In genomic region chr10:88901610-88902327, GRCh38 we compare ENCODE assay signal across 10 cellular contexts. TPM values are rescaled to one million over a fixed set of nuclear protein-coding genes. Genes with fewer than 3 reads are reported as not detected.
DNase-seq lines count a peak whose midpoint lies in the region; ATAC-seq, FAIRE-seq and TF ChIP-seq lines count a peak whose summit lies in the region.
"Had no signal": no experiment of that assay in that cellular context is flagged by ENCODE, and none has a peak within 500 bp of the region (broad histone marks: within the 10 kb centered on the region; RNA-seq: fewer than 3 reads in every experiment).

No MANE protein-coding gene starts in this region.

- H3K27me3 ChIP-seq in pancreas = no peaks in the 10 kb centered on the region

- intact Hi-C loops in pancreas (cut with DNase I) = no loop called here

- DNase-seq in activated naive CD4-positive, alpha-beta T cell (lab: John Stamatoyannopoulos, UW) = no peak
- no peak for DNase-seq in T-helper 2 cell treated with Interferon-gamma antibody and Interleukin-4, amounts not matched to agents 5 μg/mL and 100 μg/mL, for 36 hours (ENCODE audit: low spot score)
- no peak for DNase-seq in pancreas
- DNase-seq in NCI-H2107 (lab: John Stamatoyannopoulos, UW) = no peak
- no peak for DNase-seq in left lobe of liver (ENCODE audit: low spot score)
- DNase-seq in RKO (ENCODE audit: low spot score) = no peak

- 76 to 80% methylated on average over 3 of the region's 3 CpGs for WGBS in pancreas, 2 donors

- no peaks in the 10 kb centered on the region for H3K9me3 Mint-ChIP-seq in activated naive CD4-positive, alpha-beta T cell treated with anti-CD3 and anti-CD28 coated beads, Interleukin-2, amount 50 U/mL, for 24 hours
- H3K9me3 Mint-ChIP-seq in T-helper 2 cell treated with Interferon-gamma antibody and Interleukin-4, amounts not matched to agents 5 μg/mL and 100 μg/mL, for 36 hours = no peaks in the 10 kb centered on the region

- H3K9me3 ChIP-seq in pancreas = no peaks in the 10 kb centered on the region

- no peak overlapping the region for H3K27ac ChIP-seq in pancreas
- H3K27ac ChIP-seq: VCaP had no signal

- ATAC-seq in HG03064 (IDR thresholded peaks at IDR 0.05; ENCODE audit: low read depth, unreplicated experiment) (peak; percentile 76), pancreas (peak in 2 of 4 donors; percentile 44 to 65), left lobe of liver (no peak)

- peak overlapping the region; percentile 47 for H3K4me3 Mint-ChIP-seq in activated naive CD4-positive, alpha-beta T cell treated with anti-CD3 and anti-CD28 coated beads, Interleukin-2, amount 50 U/mL, for 24 hours
- H3K4me3 Mint-ChIP-seq in T-helper 2 cell treated with Interferon-gamma antibody and Interleukin-4, amounts not matched to agents 5 μg/mL and 100 μg/mL, for 36 hours = no peak overlapping the region

- peaks cover 0 to 7% (median 0%) of the 10 kb centered on the region in 3 donors for H3K36me3 ChIP-seq in pancreas

- H3K4me1 Mint-ChIP-seq in activated naive CD4-positive, alpha-beta T cell treated with anti-CD3 and anti-CD28 coated beads, Interleukin-2, amount 50 U/mL, for 24 hours = peaks cover 55% of the 10 kb centered on the region
- H3K4me1 Mint-ChIP-seq in T-helper 2 cell treated with Interferon-gamma antibody and Interleukin-4, amounts not matched to agents 5 μg/mL and 100 μg/mL, for 36 hours (ENCODE audit: low read depth) = peaks cover 42% of the 10 kb centered on the region

- peak overlapping the region; percentile 88 for H3K27ac Mint-ChIP-seq in activated naive CD4-positive, alpha-beta T cell treated with anti-CD3 and anti-CD28 coated beads, Interleukin-2, amount 50 U/mL, for 24 hours
- H3K27ac Mint-ChIP-seq in T-helper 2 cell treated with Interferon-gamma antibody and Interleukin-4, amounts not matched to agents 5 μg/mL and 100 μg/mL, for 36 hours = peak overlapping the region; percentile 73

- no peak for TF ChIP-seq CTCF in pancreas (IDR thresholded peaks at IDR 0.05)

- peak; percentile 57 for FAIRE-seq in pancreas (lab: Jason Lieb, UNC)

- H3K4me1 ChIP-seq in pancreas = no peaks in the 10 kb centered on the region

- H3K4me3 ChIP-seq in pancreas = no peak overlapping the region
- H3K4me3 ChIP-seq: lung had no signal

- H3K27me3 Mint-ChIP-seq in activated naive CD4-positive, alpha-beta T cell treated with anti-CD3 and anti-CD28 coated beads, Interleukin-2, amount 50 U/mL, for 24 hours = no peaks in the 10 kb centered on the region
- no peaks in the 10 kb centered on the region for H3K27me3 Mint-ChIP-seq in T-helper 2 cell treated with Interferon-gamma antibody and Interleukin-4, amounts not matched to agents 5 μg/mL and 100 μg/mL, for 36 hours (ENCODE audit: low read depth)

- H3K36me3 Mint-ChIP-seq in activated naive CD4-positive, alpha-beta T cell treated with anti-CD3 and anti-CD28 coated beads, Interleukin-2, amount 50 U/mL, for 24 hours = peaks cover 16% of the 10 kb centered on the region
- peaks cover 59% of the 10 kb centered on the region for H3K36me3 Mint-ChIP-seq in T-helper 2 cell treated with Interferon-gamma antibody and Interleukin-4, amounts not matched to agents 5 μg/mL and 100 μg/mL, for 36 hours (ENCODE audit: low read depth)

RNA-seq across cellular contexts. Expression of gene STAMBPL1, which starts 21.7 kb away (rescaled TPM):
- total RNA-seq in pancreas (1 to 10 TPM; 1.2 to 3.5 (median 2.3) TPM), left lobe of liver (1.8 TPM)
- polyA plus RNA-seq in pancreas = 1 to 10 TPM; 2.2 to 2.7 TPM

RNA-seq across cellular contexts. Expression of gene ANKRD22, which starts 50.1 kb away (rescaled TPM):
- 10 to 100 TPM in 1 of 6 donors, 1 to 10 TPM in 5; 2.3 to 17.4 (median 4.3) TPM for total RNA-seq in pancreas
- 1 to 10 TPM; 3.4 to 3.6 TPM for polyA plus RNA-seq in pancreas
- not detected for total RNA-seq in left lobe of liver

RNA-seq across cellular contexts. Expression of gene ACTA2, which starts 50.8 kb away (rescaled TPM):
- total RNA-seq in pancreas (10 to 100 TPM in 4 of 6 donors, 1 to 10 TPM in 2; 8.1 to 78.7 (median 17.5) TPM), left lobe of liver (17.0 TPM)
- 10 to 100 TPM; 58.0 to 78.4 TPM for polyA plus RNA-seq in pancreas
